ENCODE assay signal across 8 cellular contexts in the genomic region with DNA sequence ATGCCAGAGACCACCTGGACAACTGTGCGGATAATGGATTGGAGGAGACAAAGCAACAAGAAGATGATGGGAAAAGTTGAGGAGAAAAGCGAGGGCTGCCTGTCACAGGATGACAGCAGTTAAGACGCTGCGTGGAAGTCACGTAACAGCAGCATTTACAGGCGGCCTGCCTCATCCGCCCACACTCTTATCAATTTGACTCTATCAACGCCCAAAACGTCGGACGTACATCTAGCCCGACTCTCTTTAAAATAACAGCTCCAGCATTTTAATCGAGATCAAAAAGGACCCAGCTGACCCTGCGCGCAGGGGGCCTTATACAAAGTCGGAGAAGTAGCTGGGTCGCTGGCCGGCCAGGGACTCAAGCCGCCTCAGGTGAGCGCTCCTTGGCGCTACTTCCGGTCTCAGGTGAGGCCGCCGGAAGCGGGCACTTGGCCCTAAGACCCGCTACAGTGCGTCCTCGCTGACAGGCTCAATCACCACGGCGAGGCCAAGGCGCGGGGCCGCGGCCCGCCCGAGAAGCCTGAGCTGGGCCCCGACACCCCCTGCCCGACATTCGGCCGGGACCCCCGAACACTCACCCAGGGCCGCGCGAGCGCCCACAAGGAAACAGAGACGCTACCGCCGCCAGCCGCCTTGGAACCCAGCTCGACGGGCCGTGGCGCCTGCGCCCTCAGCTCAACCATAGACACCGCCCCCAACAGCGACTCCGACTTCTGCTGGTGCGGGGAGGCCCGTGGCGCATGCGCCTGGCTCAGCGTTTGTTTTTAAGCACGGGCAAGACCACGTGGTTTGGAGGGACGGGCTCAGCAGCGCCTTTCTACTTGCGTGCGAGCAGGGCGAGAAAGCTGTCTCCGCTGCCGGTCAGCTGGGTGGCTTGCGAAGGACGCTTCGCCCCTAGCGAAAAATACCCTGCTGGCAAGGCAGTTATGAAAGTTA. TPM values are rescaled to one million over a fixed set of nuclear protein-coding genes. Genes with fewer than 3 reads are reported as not detected.
DNase-seq lines count a peak whose midpoint lies in the region; TF ChIP-seq lines count a peak whose summit lies in the region.

A gene (minus strand): TSS at position 741 of the 939 bp plus-strand sequence.

- no peaks in the 10 kb centered on the region for H3K9me3 ChIP-seq in HAP-1
- H3K9me3 ChIP-seq in MG63 = no peaks in the 10 kb centered on the region

- H3K4me3 ChIP-seq in HAP-1 (peak within 1 kb of the TSS; percentile 84), MG63 (peak within 1 kb of the TSS; percentile 72)

- H3K36me3 Mint-ChIP-seq in nephron progenitor cell (ENCODE audit: low read depth) = peaks cover 10% of the 10 kb centered on the region
- peaks cover 5% of the 10 kb centered on the region for H3K36me3 Mint-ChIP-seq in stimulated activated naive CD8-positive, alpha-beta T cell treated with anti-CD3 and anti-CD28 coated beads, Interleukin-15, Interleukin-2, amounts not matched to agents 100 ng/mL and 50 ng/mL, for 24 hours (ENCODE audit: low read depth)

- DNase-seq in G401 (ENCODE audit: low spot score) (peak; percentile 97), HAP-1 (ENCODE audit: low spot score in 2 of 2) (peak; percentile 96 to 98), MG63 (peak; percentile 100), SHP77 treated with DMSO at 0.1 percent for 48 hours (lab: John Stamatoyannopoulos, UW) (peak; percentile 64), fibroblast of the conjunctiva (ENCODE audit: low read depth) (peak; percentile 97), nephron progenitor cell (peak; percentile 97)
- DNase-seq in activated effector memory CD4-positive, alpha-beta T cell treated with anti-CD3 and anti-CD28 coated beads, Interleukin-2, amount 50 U/mL, for 16 hours = peak; percentile 99

- peaks cover 25% of the 10 kb centered on the region for H3K4me1 Mint-ChIP-seq in nephron progenitor cell
- H3K4me1 Mint-ChIP-seq in stimulated activated naive CD8-positive, alpha-beta T cell treated with anti-CD3 and anti-CD28 coated beads, Interleukin-15, Interleukin-2, amounts not matched to agents 100 ng/mL and 50 ng/mL, for 24 hours (ENCODE audit: low read depth) = peaks cover 39% of the 10 kb centered on the region

- H3K9me3 Mint-ChIP-seq in nephron progenitor cell = peaks cover 10% of the 10 kb centered on the region
- peaks cover 4% of the 10 kb centered on the region for H3K9me3 Mint-ChIP-seq in stimulated activated naive CD8-positive, alpha-beta T cell treated with anti-CD3 and anti-CD28 coated beads, Interleukin-15, Interleukin-2, amounts not matched to agents 100 ng/mL and 50 ng/mL, for 24 hours

- TF ChIP-seq CTCF in nephron progenitor cell (IDR thresholded peaks at IDR 0.05) = no peak

- in situ Hi-C loops in G401 (cut with HindIII; ENCODE audit: low sequenced_read_pairs) (no loop called here), HAP-1 (cut with MboI; ENCODE audit: low sequenced_read_pairs) (no loop called here)

- H3K27ac Mint-ChIP-seq in nephron progenitor cell = peak within 1 kb of the TSS; percentile 74
- peak within 1 kb of the TSS; percentile 85 for H3K27ac Mint-ChIP-seq in stimulated activated naive CD8-positive, alpha-beta T cell treated with anti-CD3 and anti-CD28 coated beads, Interleukin-15, Interleukin-2, amounts not matched to agents 100 ng/mL and 50 ng/mL, for 24 hours

- H3K27me3 Mint-ChIP-seq in nephron progenitor cell (ENCODE audit: low read depth, poor library complexity) = peaks cover 65% of the 10 kb centered on the region
- peaks cover 15% of the 10 kb centered on the region for H3K27me3 Mint-ChIP-seq in stimulated activated naive CD8-positive, alpha-beta T cell treated with anti-CD3 and anti-CD28 coated beads, Interleukin-15, Interleukin-2, amounts not matched to agents 100 ng/mL and 50 ng/mL, for 24 hours

- H3K27me3 ChIP-seq in HAP-1 (ENCODE audit: low read depth) (no peaks in the 10 kb centered on the region), MG63 (no peaks in the 10 kb centered on the region)

- peak within 1 kb of the TSS; percentile 86 for H3K4me3 Mint-ChIP-seq in nephron progenitor cell
- peak within 1 kb of the TSS; percentile 92 for H3K4me3 Mint-ChIP-seq in stimulated activated naive CD8-positive, alpha-beta T cell treated with anti-CD3 and anti-CD28 coated beads, Interleukin-15, Interleukin-2, amounts not matched to agents 100 ng/mL and 50 ng/mL, for 24 hours

- no peaks in the 10 kb centered on the region; the same call in 1 of the 2 replicates for H3K36me3 ChIP-seq in HAP-1 (replicated peaks)
- H3K36me3 ChIP-seq in MG63 = peaks cover 17% of the 10 kb centered on the region

- peaks cover 2% of the 10 kb centered on the region for H3K4me1 ChIP-seq in HAP-1

RNA-seq across cellular contexts. Expression of the gene that starts here (rescaled TPM):
- total RNA-seq in G401 (2014; rRNA removed; shearing (Covaris generic)) = 3.6 and 13.3 TPM in 2 replicates
- 13.8 and 24.5 TPM in 2 replicates for total RNA-seq in MG63 (2014; rRNA removed; shearing (Covaris generic); ENCODE audit: low replicate concordance)

Comparison
In these comparisons a context has a peak if more than half of its experiments do, and no peak if none do; other contexts are left out.
1. Peak in every context shown above with its lines: DNase-seq and H3K4me3 ChIP-seq.